33 cellular contexts compared by ENCODE assay signal in genomic region chrX:128142745-128143144, GRCh38.
"Had no signal": no experiment of that assay in that cellular context is flagged by ENCODE, and none has a peak within 500 bp of the region (broad histone marks: within the 10 kb centered on the region; RNA-seq: fewer than 3 reads in every experiment).

No MANE protein-coding gene starts in this region.

- H3K27me3 ChIP-seq: adrenal gland, body of pancreas, brain microvascular endothelial cell, breast epithelium had no signal

- H3K4me1 Mint-ChIP-seq: activated B cell treated with CpG ODN at 0.5 μM for 24 hours; activated CD4-positive, alpha-beta T cell treated with anti-CD3 and anti-CD28 coated beads, Interleukin-2, amount 10 ng/mL, durations not matched to agents 24 days and 14 days; activated naive CD8-positive, alpha-beta T cell treated with anti-CD3 and anti-CD28 coated beads for 36 hours; activated T-helper 17 cell treated with anti-CD3 and anti-CD28 coated beads, Interleukin-2, amount 50 U/mL, for 72 hours had no signal

- H3K36me3 ChIP-seq: adrenal gland, brain microvascular endothelial cell, breast epithelium had no signal

- H3K36me3 Mint-ChIP-seq: activated CD4-positive, alpha-beta memory T cell treated with anti-CD3 and anti-CD28 coated beads for 36 hours; activated naive CD4-positive, alpha-beta T cell treated with anti-CD3 and anti-CD28 coated beads, Interleukin-2, amount 50 U/mL, for 72 hours; activated naive CD8-positive, alpha-beta T cell treated with anti-CD3 and anti-CD28 coated beads for 36 hours had no signal

- H3K4me3 Mint-ChIP-seq: activated B cell treated with CpG ODN at 0.5 μM for 24 hours; activated CD4-positive, alpha-beta memory T cell treated with anti-CD3 and anti-CD28 coated beads for 36 hours; activated CD4-positive, alpha-beta T cell treated with anti-CD3 and anti-CD28 coated beads, Interleukin-2, amount 10 ng/mL, durations not matched to agents 24 days and 14 days; activated CD8-positive, alpha-beta T cell treated with anti-CD3 and anti-CD28 coated beads, Interleukin-2, amount 10 ng/mL, durations not matched to agents 7 days and 5 days; activated naive CD4-positive, alpha-beta T cell treated with anti-CD3 and anti-CD28 coated beads for 36 hours; activated naive CD8-positive, alpha-beta T cell treated with anti-CD3 and anti-CD28 coated beads for 36 hours; activated T-cell treated with anti-CD3 and anti-CD28 coated beads, Interleukin-2, amount 50 U/mL, for 4 hours; activated T-cell treated with anti-CD3 and anti-CD28 coated beads, Interleukin-2, amount 50 U/mL, for 72 hours; activated T-helper 1 cell treated with anti-CD3 and anti-CD28 coated beads, Interleukin-12 subunit alpha, Interleukin-12 subunit beta, Interleukin-2, Interleukin-4 antibody, amounts not matched to agents 30 ng/mL and 10 ng/mL and 1 ng/mL, durations not matched to agents 14 hours and 24 hours and 36 hours; activated T-helper 17 cell treated with anti-CD3 and anti-CD28 coated beads, Interleukin-2, amount 50 U/mL, for 72 hours; T-helper 2 cell treated with Interferon-gamma antibody and Interleukin-4, amounts not matched to agents 5 μg/mL and 100 μg/mL, for 36 hours had no signal

- H3K27me3 Mint-ChIP-seq: activated B cell treated with CpG ODN at 0.5 μM for 24 hours; activated CD4-positive, alpha-beta memory T cell treated with anti-CD3 and anti-CD28 coated beads for 36 hours; activated CD4-positive, alpha-beta T cell treated with anti-CD3 and anti-CD28 coated beads, Interleukin-2, amount 10 ng/mL, durations not matched to agents 24 days and 14 days; activated naive CD8-positive, alpha-beta T cell treated with anti-CD3 and anti-CD28 coated beads for 36 hours; activated T-helper 17 cell treated with anti-CD3 and anti-CD28 coated beads, Interleukin-2, amount 50 U/mL, for 72 hours had no signal

- DNase-seq: activated B cell treated with CpG ODN at 0.5 μM for 24 hours; activated CD4-positive, alpha-beta memory T cell treated with anti-CD3 and anti-CD28 coated beads for 36 hours; activated CD4-positive, alpha-beta T cell treated with anti-CD3 and anti-CD28 coated beads for 4 hours; activated CD4-positive, alpha-beta T cell treated with anti-CD3 and anti-CD28 coated beads, Interleukin-2, amount 10 ng/mL, durations not matched to agents 24 days and 14 days; activated CD4-positive, alpha-beta T cell treated with anti-CD3 and anti-CD28 coated beads, Interleukin-2, amount 50 U/mL, for 1 hour; activated CD4-positive, alpha-beta T cell treated with anti-CD3 and anti-CD28 coated beads, Interleukin-2, amount 50 U/mL, for 4 hours; activated CD4-positive, CD25-positive, alpha-beta regulatory T cell treated with anti-CD3 and anti-CD28 coated beads, Interleukin-2, amount 50 U/mL, for 72 hours; activated CD8-positive, alpha-beta memory T cell treated with anti-CD3 and anti-CD28 coated beads, Interleukin-2, amount 50 U/mL, for 4 hours; activated CD8-positive, alpha-beta T cell treated with anti-CD3 and anti-CD28 coated beads, Interleukin-2, amount 10 ng/mL, durations not matched to agents 7 days and 5 days; activated effector memory CD4-positive, alpha-beta T cell treated with anti-CD3 and anti-CD28 coated beads, Interleukin-2, amount 50 U/mL, for 16 hours; activated gamma-delta T cell treated with Interleukin-2 at 50 U/mL for 16 hours; activated naive CD4-positive, alpha-beta T cell; activated naive CD4-positive, alpha-beta T cell treated with anti-CD3 and anti-CD28 coated beads for 36 hours; activated naive CD4-positive, alpha-beta T cell treated with anti-CD3 and anti-CD28 coated beads, Interleukin-2, amount 50 U/mL, for 16 hours; activated naive CD8-positive, alpha-beta T cell treated with anti-CD3 and anti-CD28 coated beads for 36 hours; activated T-cell treated with anti-CD3 and anti-CD28 coated beads for 4 hours; activated T-cell treated with anti-CD3 and anti-CD28 coated beads, Interleukin-2, amount 50 U/mL, for 1 hour; activated T-cell treated with anti-CD3 and anti-CD28 coated beads, Interleukin-2, amount 50 U/mL, for 4 hours; activated T-cell treated with anti-CD3 and anti-CD28 coated beads, Interleukin-2, amount 50 U/mL, for 72 hours; adrenal gland; amniotic stem cell; aorta; body of pancreas; brain microvascular endothelial cell; central memory CD4-positive, alpha-beta T cell; T-helper 2 cell; T-helper 9 cell had no signal

- ATAC-seq: activated CD8-positive, alpha-beta T cell treated with anti-CD3 and anti-CD28 coated beads, Interleukin-2, amount 10 ng/mL, durations not matched to agents 7 days and 5 days; activated naive CD4-positive, alpha-beta T cell treated with anti-CD3 and anti-CD28 coated beads, Interleukin-2, amount 50 U/mL, for 72 hours; activated T-cell treated with anti-CD3 and anti-CD28 coated beads, Interleukin-2, amount 50 U/mL, for 4 hours; activated T-cell treated with anti-CD3 and anti-CD28 coated beads, Interleukin-2, amount 50 U/mL, for 72 hours; activated T-helper 17 cell treated with anti-CD3 and anti-CD28 coated beads, Interleukin-2, amount 50 U/mL, for 72 hours; body of pancreas had no signal

- H3K4me3 ChIP-seq: adrenal gland, body of pancreas, breast epithelium, coronary artery had no signal

- H3K27ac Mint-ChIP-seq: activated B cell treated with CpG ODN at 0.5 μM for 24 hours; activated CD4-positive, alpha-beta memory T cell treated with anti-CD3 and anti-CD28 coated beads for 36 hours; activated CD4-positive, alpha-beta T cell treated with anti-CD3 and anti-CD28 coated beads, Interleukin-2, amount 10 ng/mL, durations not matched to agents 24 days and 14 days; activated CD8-positive, alpha-beta T cell treated with anti-CD3 and anti-CD28 coated beads, Interleukin-2, amount 10 ng/mL, durations not matched to agents 7 days and 5 days; activated naive CD4-positive, alpha-beta T cell treated with anti-CD3 and anti-CD28 coated beads for 36 hours; activated naive CD4-positive, alpha-beta T cell treated with anti-CD3 and anti-CD28 coated beads, Interleukin-2, amount 50 U/mL, for 72 hours; activated naive CD8-positive, alpha-beta T cell treated with anti-CD3 and anti-CD28 coated beads for 36 hours; activated T-cell treated with anti-CD3 and anti-CD28 coated beads, Interleukin-2, amount 50 U/mL, for 72 hours; activated T-helper 1 cell treated with anti-CD3 and anti-CD28 coated beads, Interleukin-12 subunit alpha, Interleukin-12 subunit beta, Interleukin-2, Interleukin-4 antibody, amounts not matched to agents 30 ng/mL and 10 ng/mL and 1 ng/mL, durations not matched to agents 14 hours and 24 hours and 36 hours; activated T-helper 17 cell treated with anti-CD3 and anti-CD28 coated beads, Interleukin-2, amount 50 U/mL, for 72 hours; T-helper 2 cell treated with Interferon-gamma antibody and Interleukin-4, amounts not matched to agents 5 μg/mL and 100 μg/mL, for 36 hours had no signal

- H3K4me1 ChIP-seq: adrenal gland, body of pancreas, breast epithelium had no signal

- H3K27ac ChIP-seq: adrenal gland, body of pancreas, brain microvascular endothelial cell, breast epithelium, coronary artery had no signal

- H3K9me3 Mint-ChIP-seq: activated CD4-positive, alpha-beta memory T cell treated with anti-CD3 and anti-CD28 coated beads for 36 hours; activated naive CD4-positive, alpha-beta T cell treated with anti-CD3 and anti-CD28 coated beads for 36 hours; activated naive CD4-positive, alpha-beta T cell treated with anti-CD3 and anti-CD28 coated beads, Interleukin-2, amount 50 U/mL, for 72 hours; activated naive CD8-positive, alpha-beta T cell treated with anti-CD3 and anti-CD28 coated beads for 36 hours; activated T-cell treated with anti-CD3 and anti-CD28 coated beads, Interleukin-2, amount 50 U/mL, for 4 hours; activated T-helper 1 cell treated with anti-CD3 and anti-CD28 coated beads, Interleukin-12 subunit alpha, Interleukin-12 subunit beta, Interleukin-2, Interleukin-4 antibody, amounts not matched to agents 30 ng/mL and 10 ng/mL and 1 ng/mL, durations not matched to agents 14 hours and 24 hours and 36 hours; activated T-helper 17 cell treated with anti-CD3 and anti-CD28 coated beads, Interleukin-2, amount 50 U/mL, for 72 hours had no signal

- H3K9me3 ChIP-seq: adrenal gland, body of pancreas, breast epithelium had no signal
